Comparison of ENCODE assay signal across 16 cellular contexts in the genomic region with DNA sequence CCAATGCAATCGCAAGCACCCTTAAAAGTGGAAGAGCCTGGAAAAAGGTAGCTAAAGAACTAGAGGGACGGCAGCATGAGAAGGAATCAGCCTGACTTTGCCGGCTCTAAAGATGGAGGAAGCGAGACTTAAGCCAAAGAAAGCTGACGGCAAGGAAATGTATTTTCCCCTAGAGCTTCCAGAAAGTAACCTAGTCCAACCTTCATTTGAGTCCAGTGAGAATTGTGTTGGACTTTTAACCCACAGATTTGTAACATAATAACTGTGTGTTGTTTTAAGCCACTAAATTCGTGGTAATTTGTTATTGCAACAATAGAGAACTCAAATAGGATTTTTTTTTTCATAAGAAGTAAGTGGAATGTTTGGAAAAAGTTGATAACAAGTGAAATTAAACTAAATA.
DNase-seq lines count a peak whose midpoint lies in the region; ATAC-seq and TF ChIP-seq lines count a peak whose summit lies in the region.
"Had no signal": no experiment of that assay in that cellular context is flagged by ENCODE, and none has a peak within 500 bp of the region (broad histone marks: within the 10 kb centered on the region; RNA-seq: fewer than 3 reads in every experiment).

No MANE protein-coding gene starts in this region.

- H3K9me3 ChIP-seq in right cardiac atrium (ENCODE audit: control insufficient read depth, low read length) (no peaks in the 10 kb centered on the region), heart left ventricle (no peaks in the 10 kb centered on the region), thoracic aorta (no peaks in the 10 kb centered on the region), gastroesophageal sphincter (no peaks in the 10 kb centered on the region)
- H3K9me3 ChIP-seq: A549; BLaER1 treated with 17β-estradiol and CSF1 and Interleukin-3, amounts not matched to agents 10 nM and 100 nM; Caco-2 had no signal

- no peaks in the 10 kb centered on the region for H3K4me1 ChIP-seq in right cardiac atrium (ENCODE audit: control insufficient read depth, insufficient read depth, low read length)
- peaks cover 0 to 2% (median 0%) of the 10 kb centered on the region in 12 donors for H3K4me1 ChIP-seq in heart left ventricle
- H3K4me1 ChIP-seq in thoracic aorta (ENCODE audit: control insufficient read depth in 1 of 2, low read depth in 2 of 2): peaks cover 0 to 24% of the 10 kb centered on the region in 2 donors
- no peaks in the 10 kb centered on the region for H3K4me1 ChIP-seq in gastroesophageal sphincter
- H3K4me1 ChIP-seq: A549, Caco-2 had no signal

- DNase-seq in right cardiac atrium (no peak), heart left ventricle (no peak), thoracic aorta (ENCODE audit: low spot score) (no peak)
- DNase-seq: AML-193; Caco-2; Calu3; CD4-positive, alpha-beta T cell; CD8-positive, alpha-beta T cell; DMS79 treated with DMSO at 0.1 percent for 48 hours; GF-D8 had no signal

- H3K27ac ChIP-seq in right cardiac atrium (ENCODE audit: low read length) (no peak overlapping the region), heart left ventricle (peak overlapping the region in 1 of 12 donors; percentile 25), thoracic aorta (peak overlapping the region in 1 of 2 donors; percentile 4), gastroesophageal sphincter (no peak overlapping the region)
- H3K27ac ChIP-seq: 22Rv1; A549; BLaER1 treated with 17β-estradiol and CSF1 and Interleukin-3, amounts not matched to agents 10 nM and 100 nM; C4-2B had no signal

- TF ChIP-seq EP300 in gastroesophageal sphincter (IDR thresholded peaks at IDR 0.05): no peak

- TF ChIP-seq CTCF in heart left ventricle (IDR thresholded peaks at IDR 0.05): no peak
- TF ChIP-seq CTCF in thoracic aorta (IDR thresholded peaks at IDR 0.05): no peak
- TF ChIP-seq CTCF in gastroesophageal sphincter (IDR thresholded peaks at IDR 0.05): no peak

- H3K4me3 ChIP-seq in right cardiac atrium (ENCODE audit: low read length) (no peak overlapping the region), heart left ventricle (no peak overlapping the region), thoracic aorta (peak overlapping the region; percentile 5), gastroesophageal sphincter (no peak overlapping the region)
- H3K4me3 ChIP-seq: A549; BLaER1 treated with 17β-estradiol and CSF1 and Interleukin-3, amounts not matched to agents 10 nM and 100 nM had no signal

- intact Hi-C loops in right cardiac atrium (cut with DNase I): no loop called here
- intact Hi-C loops in heart left ventricle (cut with DNase I): no loop called here

- TF ChIP-seq POLR2A in heart left ventricle (IDR thresholded peaks at IDR 0.05) (no peak), gastroesophageal sphincter (IDR thresholded peaks at IDR 0.05) (no peak)

- no peaks in the 10 kb centered on the region for H3K36me3 ChIP-seq in heart left ventricle
- no peaks in the 10 kb centered on the region for H3K36me3 ChIP-seq in thoracic aorta
- H3K36me3 ChIP-seq in gastroesophageal sphincter: no peaks in the 10 kb centered on the region
- H3K36me3 ChIP-seq: BLaER1 treated with 17β-estradiol and CSF1 and Interleukin-3, amounts not matched to agents 10 nM and 100 nM had no signal

- 62% methylated on average over 6 of the region's 6 CpGs for WGBS in right cardiac atrium
- 67 to 79% (median 71%) methylated on average over 6 of the region's 6 CpGs for WGBS in heart left ventricle, 4 donors
- 70 to 75% methylated on average over 6 of the region's 6 CpGs for WGBS in gastroesophageal sphincter (ENCODE audit: low coverage in 1 of 2), 2 donors

- peak; percentile 29 to 31 for ATAC-seq in right cardiac atrium
- no peak for ATAC-seq in heart left ventricle
- no peak for ATAC-seq in thoracic aorta (ENCODE audit: insufficient number of reproducible peaks, low FRiP score, low read depth)
- ATAC-seq in HG02571 (IDR thresholded peaks at IDR 0.05; ENCODE audit: unreplicated experiment): no peak
- ATAC-seq in gastroesophageal sphincter: no peak
- ATAC-seq: A549; CD8-positive, alpha-beta T cell had no signal

- H3K27me3 ChIP-seq in right cardiac atrium (ENCODE audit: control insufficient read depth, insufficient read depth): no peaks in the 10 kb centered on the region
- no peaks in the 10 kb centered on the region for H3K27me3 ChIP-seq in heart left ventricle
- no peaks in the 10 kb centered on the region for H3K27me3 ChIP-seq in thoracic aorta (replicated peaks; ENCODE audit: insufficient read depth)
- no peaks in the 10 kb centered on the region for H3K27me3 ChIP-seq in gastroesophageal sphincter
- H3K27me3 ChIP-seq: BLaER1 treated with 17β-estradiol and CSF1 and Interleukin-3, amounts not matched to agents 10 nM and 100 nM had no signal

Comparison
In these comparisons a context has a peak if more than half of its experiments do, and no peak if none do; other contexts are left out.
1. ATAC-seq: peak in right cardiac atrium (2 of 2); none in heart left ventricle (0 of 4), thoracic aorta (single experiment), HG02571 (single experiment) and gastroesophageal sphincter (single experiment).